8 cellular contexts compared by ENCODE assay signal in the genomic region with DNA sequence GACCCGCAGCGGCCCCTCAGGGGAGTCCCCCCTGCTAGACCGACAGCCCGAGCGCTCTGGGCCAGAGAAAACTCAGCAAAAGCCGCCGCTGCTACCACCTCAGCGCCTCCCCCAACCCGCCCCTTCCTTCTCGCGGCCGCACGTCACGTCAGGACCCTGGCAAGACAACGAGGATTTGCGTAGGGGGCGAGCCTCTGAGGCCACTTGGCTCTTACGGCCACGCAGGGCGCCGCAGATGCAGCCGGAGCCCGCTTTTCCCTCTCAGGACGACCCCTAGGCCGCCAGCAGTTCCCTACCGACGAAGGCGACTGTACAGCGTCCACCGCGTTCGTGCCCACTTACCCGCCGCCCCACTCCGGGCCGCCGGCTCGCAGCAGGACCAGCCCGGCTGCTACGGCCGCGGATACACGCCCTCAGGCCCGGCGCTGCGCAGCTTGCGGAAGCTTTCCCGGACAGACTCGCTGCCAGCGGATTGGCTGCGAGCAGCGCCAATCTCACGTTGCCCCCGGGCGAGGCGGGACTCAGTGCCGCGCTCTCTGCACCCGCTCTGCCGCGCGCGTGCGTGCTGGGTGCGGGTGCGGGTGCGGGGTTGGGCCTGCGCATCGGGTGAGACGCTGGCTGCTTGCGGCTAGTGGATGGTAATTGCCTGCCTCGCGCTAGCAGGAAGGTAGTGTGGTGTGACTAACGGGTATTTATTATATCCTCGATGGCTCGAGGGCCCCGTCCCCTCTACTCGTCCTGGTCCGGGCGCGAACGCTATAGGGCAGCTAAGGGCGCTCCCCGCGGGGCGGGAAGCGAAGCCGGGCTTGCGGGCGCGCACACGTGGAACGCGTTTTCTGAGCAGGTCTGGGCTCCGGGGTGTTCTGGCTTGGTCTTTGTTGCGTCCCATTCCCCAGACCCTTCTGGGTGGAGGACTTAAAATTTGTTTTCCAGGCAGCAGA. TPM values are rescaled to one million over a fixed set of nuclear protein-coding genes. Genes with fewer than 3 reads are reported as not detected.
DNase-seq lines count a peak whose midpoint lies in the region; ATAC-seq and TF ChIP-seq lines count a peak whose summit lies in the region.

A gene with protein sequence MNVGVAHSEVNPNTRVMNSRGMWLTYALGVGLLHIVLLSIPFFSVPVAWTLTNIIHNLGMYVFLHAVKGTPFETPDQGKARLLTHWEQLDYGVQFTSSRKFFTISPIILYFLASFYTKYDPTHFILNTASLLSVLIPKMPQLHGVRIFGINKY (minus strand): TSS at position 413 of the 941 bp plus-strand sequence. CDS start 1,744 bp downstream, outside the sequence.
A gene (plus strand): TSS at position 524 of the 941 bp plus-strand sequence. CDS start 7,360 bp downstream, outside the sequence.

- peaks cover 36% of the 10 kb centered on the region for H3K4me1 Mint-ChIP-seq in CD14-positive monocyte

- peak within 1 kb of the TSS; percentile 89 to 97 (median 94) for H3K27ac Mint-ChIP-seq in CD14-positive monocyte

- peaks cover 23 to 30% of the 10 kb centered on the region in 2 donors for H3K36me3 Mint-ChIP-seq in CD14-positive monocyte

- intact Hi-C loops in CD14-positive monocyte (cut with micrococcal nuclease) = loop anchor here (5.0 to 10.0 kb wide), 3 partner anchors 112 to 339 kb away; a partner anchor contains a TSS

- no peaks in the 10 kb centered on the region for H3K9me3 Mint-ChIP-seq in CD14-positive monocyte

- H3K27me3 Mint-ChIP-seq in CD14-positive monocyte (ENCODE audit: low read depth in 3 of 3) = no peaks in the 10 kb centered on the region

- H3K4me3 Mint-ChIP-seq in CD14-positive monocyte = peak within 1 kb of the TSS; percentile 90 to 94

- DNase-seq in CD14-positive monocyte (ENCODE audit: low spot score) (peak; percentile 91), NCI-H748 (lab: John Stamatoyannopoulos, UW; ENCODE audit: unreplicated experiment) (peak; percentile 99), cortex of kidney (lab: John Stamatoyannopoulos, UW) (peak; percentile 43), left kidney (ENCODE audit: low read depth, low spot score) (peak; percentile 98)
- peak; percentile 91 for DNase-seq in activated CD4-positive, alpha-beta T cell treated with anti-CD3 and anti-CD28 coated beads, Interleukin-2, amount 50 U/mL, for 1 hour
- peak; percentile 93 for DNase-seq in stimulated activated CD4-positive, alpha-beta T cell treated with anti-CD3 and anti-CD28 coated beads, Interleukin-1b, Interleukin-23, amount 100 ng/mL, for 48 hours

- TF ChIP-seq CTCF in CD14-positive monocyte (IDR thresholded peaks at IDR 0.05) = no peak

- ATAC-seq in GM19395 (IDR thresholded peaks at IDR 0.05; ENCODE audit: unreplicated experiment) = peak; percentile 93
- ATAC-seq in HG03558 (IDR thresholded peaks at IDR 0.05; ENCODE audit: extremely low read depth, unreplicated experiment) = peak; percentile 89

RNA-seq across cellular contexts. Expression of the first gene that starts in this region (rescaled TPM):
- 10 to 100 TPM; 76.4 to 93.2 TPM for polyA plus RNA-seq in CD14-positive monocyte

RNA-seq across cellular contexts. Expression of the second gene that starts in this region (rescaled TPM):
- 1 to 10 TPM; 3.7 to 7.8 TPM for polyA plus RNA-seq in CD14-positive monocyte

Comparison
In these comparisons a context has a peak if more than half of its experiments do, and no peak if none do; other contexts are left out.
1. Peak in every context shown above with its lines: DNase-seq and ATAC-seq.
2. DNase-seq: peak in every context shown above with its lines; median percentile 99 in NCI-H748; 98 in left kidney; 93 in stimulated activated CD4-positive, alpha-beta T cell treated with anti-CD3 and anti-CD28 coated beads, Interleukin-1b, Interleukin-23, amount 100 ng/mL, for 48 hours; 91 in CD14-positive monocyte; 91 in activated CD4-positive, alpha-beta T cell treated with anti-CD3 and anti-CD28 coated beads, Interleukin-2, amount 50 U/mL, for 1 hour; 43 in cortex of kidney.